ENCODE assay signal across 26 cellular contexts in the genomic region with DNA sequence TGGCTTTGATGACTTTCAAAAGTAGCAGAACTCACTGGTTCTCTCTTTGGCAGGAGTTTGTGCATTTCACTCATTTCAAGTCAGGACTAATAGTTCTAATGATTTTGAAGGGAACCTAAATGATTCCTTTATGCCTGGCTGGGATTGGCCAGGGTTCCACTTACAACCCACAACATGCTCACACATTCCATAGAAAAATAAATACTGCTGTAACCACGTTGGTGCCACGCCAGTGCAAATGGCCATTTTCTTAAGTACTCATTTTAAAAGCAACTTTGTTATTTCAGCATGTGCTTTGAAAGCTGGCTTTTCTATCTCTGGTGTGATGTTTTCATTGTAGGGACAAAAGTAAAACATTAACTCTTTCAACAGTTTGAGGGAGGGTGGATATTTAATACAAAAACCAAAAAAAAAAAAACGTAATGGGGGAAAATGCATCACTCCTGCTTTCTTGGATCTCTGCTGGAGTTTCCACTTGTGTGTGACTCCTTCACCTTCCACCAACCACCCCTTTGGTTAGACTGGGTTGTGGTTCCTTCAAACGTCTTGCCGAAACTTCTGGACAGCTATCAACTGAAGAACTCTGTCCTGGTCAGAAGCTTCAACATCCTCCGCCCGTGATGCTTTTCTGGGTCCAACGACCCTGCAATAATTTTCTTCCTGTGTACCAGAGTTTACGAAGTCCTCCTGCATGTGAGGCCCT.
DNase-seq lines count a peak whose midpoint lies in the region; FAIRE-seq and TF ChIP-seq lines count a peak whose summit lies in the region.
"Had no signal": no experiment of that assay in that cellular context is flagged by ENCODE, and none has a peak within 500 bp of the region (broad histone marks: within the 10 kb centered on the region; RNA-seq: fewer than 3 reads in every experiment).

No MANE protein-coding gene starts in this region.

- peaks cover 39% of the 10 kb centered on the region for H3K4me1 Mint-ChIP-seq in astrocyte (ENCODE audit: low read depth, unreplicated experiment)

- no peaks in the 10 kb centered on the region for H3K36me3 Mint-ChIP-seq in astrocyte (ENCODE audit: low read depth, unreplicated experiment)
- H3K36me3 Mint-ChIP-seq: CD8-positive, alpha-beta T cell had no signal

- no peak overlapping the region for H3K9ac ChIP-seq in astrocyte (ENCODE audit: low read length)

- H3K4me3 ChIP-seq in astrocyte (ENCODE audit: insufficient read depth, low read depth, low read length), result no peak overlapping the region
- no peak overlapping the region for H3K4me3 ChIP-seq in skeletal muscle cell (ENCODE audit: low read depth, low read length)
- H3K4me3 ChIP-seq: cardiac muscle cell, thoracic aorta, vagina had no signal

- H3K36me3 ChIP-seq in astrocyte (ENCODE audit: insufficient read depth, low read length), result no peaks in the 10 kb centered on the region
- H3K36me3 ChIP-seq: cardiac muscle cell, thoracic aorta, vagina had no signal

- H3K4me3 Mint-ChIP-seq in astrocyte (ENCODE audit: unreplicated experiment), result no peak overlapping the region
- H3K4me3 Mint-ChIP-seq: activated T-cell treated with anti-CD3 and anti-CD28 coated beads, Interleukin-2, amount 50 U/mL, for 4 hours; CD8-positive, alpha-beta T cell; naive thymus-derived CD4-positive, alpha-beta T cell had no signal

- no peak overlapping the region for H3K27ac ChIP-seq in astrocyte (ENCODE audit: low read depth, low read length)
- H3K27ac ChIP-seq: cardiac muscle cell, thoracic aorta, vagina had no signal

- peak overlapping the region; percentile 85 for H3K27ac Mint-ChIP-seq in astrocyte (ENCODE audit: unreplicated experiment)
- H3K27ac Mint-ChIP-seq: CD8-positive, alpha-beta T cell; naive thymus-derived CD4-positive, alpha-beta T cell had no signal

- no peaks in the 10 kb centered on the region for H3K9me3 ChIP-seq in astrocyte (ENCODE audit: insufficient read depth, low read depth, low read length)
- H3K9me3 ChIP-seq: thoracic aorta, vagina had no signal

- FAIRE-seq in astrocyte (lab: Jason Lieb, UNC), result no peak
- FAIRE-seq: GM18507, H1 had no signal

- no peak overlapping the region for H3K4me2 ChIP-seq in astrocyte (ENCODE audit: low read length)

- peaks cover 13% of the 10 kb centered on the region for H3K4me1 ChIP-seq in astrocyte (ENCODE audit: insufficient read depth, low read length)
- H3K4me1 ChIP-seq: vagina had no signal

- DNase-seq in Daoy (ENCODE audit: low read depth), result peak; percentile 51
- peak; percentile 92 for DNase-seq in astrocyte (ENCODE audit: low read depth)
- peak; percentile 89 for DNase-seq in fibroblast of peridontal ligament (ENCODE audit: extremely low read depth)
- DNase-seq in skeletal muscle cell (ENCODE audit: low read depth), result peak; percentile 31
- no peak for DNase-seq in CD1c-positive myeloid dendritic cell (ENCODE audit: extremely low spot score)
- DNase-seq in mesenteric fat pad (ENCODE audit: low spot score), result no peak
- DNase-seq in OCI-M1 (lab: John Stamatoyannopoulos, UW), result no peak
- DNase-seq: activated CD4-positive, alpha-beta T cell treated with anti-CD3 and anti-CD28 coated beads for 48 hours; activated naive CD4-positive, alpha-beta T cell treated with Interleukin-2 at 50 U/mL for 16 hours; activated T-cell treated with anti-CD3 and anti-CD28 coated beads, Interleukin-2, amount 50 U/mL, for 4 hours; CD8-positive, alpha-beta T cell; DMS153; foreskin melanocyte; GF-D8; naive thymus-derived CD4-positive, alpha-beta T cell; NCI-H1092 treated with DMSO at 0.1 percent for 48 hours; NCI-H2029; NCI-H226; NCI-H748 treated with DMSO at 0.1 percent for 48 hours; stimulated activated CD4-positive, alpha-beta T cell treated with anti-CD3 and anti-CD28 coated beads, Interleukin-4, amount 100 ng/mL, for 24 hours; stimulated activated naive CD4-positive, alpha-beta T cell had no signal

- H4K20me1 ChIP-seq in astrocyte (ENCODE audit: insufficient read depth, low read length), result no peaks in the 10 kb centered on the region

- no peak for TF ChIP-seq CTCF in astrocyte (IDR thresholded peaks at IDR 0.05; ENCODE audit: insufficient read depth, low read depth, low read length)

- no peak overlapping the region for H2AFZ ChIP-seq in astrocyte (ENCODE audit: low read depth, low read length)

- no peaks in the 10 kb centered on the region for H3K79me2 ChIP-seq in astrocyte (ENCODE audit: insufficient read depth, low read length)

- no peaks in the 10 kb centered on the region for H3K27me3 Mint-ChIP-seq in astrocyte (ENCODE audit: low read depth, unreplicated experiment)

- H3K9me3 Mint-ChIP-seq in astrocyte (ENCODE audit: unreplicated experiment), result peaks cover 8% of the 10 kb centered on the region
- H3K9me3 Mint-ChIP-seq: activated T-cell treated with anti-CD3 and anti-CD28 coated beads, Interleukin-2, amount 50 U/mL, for 4 hours; CD8-positive, alpha-beta T cell had no signal

- H3K27me3 ChIP-seq in astrocyte (ENCODE audit: insufficient read depth, low read length), result no peaks in the 10 kb centered on the region
- H3K27me3 ChIP-seq: vagina had no signal

Comparison
In these comparisons a context has a peak if more than half of its experiments do, and no peak if none do; other contexts are left out.
1. DNase-seq: peak in Daoy (single experiment), astrocyte (single experiment), fibroblast of peridontal ligament (single experiment) and skeletal muscle cell (single experiment); none in CD1c-positive myeloid dendritic cell (single experiment), mesenteric fat pad (single experiment) and OCI-M1 (single experiment).